ENCODE assay signal across 8 cellular contexts in the genomic region with DNA sequence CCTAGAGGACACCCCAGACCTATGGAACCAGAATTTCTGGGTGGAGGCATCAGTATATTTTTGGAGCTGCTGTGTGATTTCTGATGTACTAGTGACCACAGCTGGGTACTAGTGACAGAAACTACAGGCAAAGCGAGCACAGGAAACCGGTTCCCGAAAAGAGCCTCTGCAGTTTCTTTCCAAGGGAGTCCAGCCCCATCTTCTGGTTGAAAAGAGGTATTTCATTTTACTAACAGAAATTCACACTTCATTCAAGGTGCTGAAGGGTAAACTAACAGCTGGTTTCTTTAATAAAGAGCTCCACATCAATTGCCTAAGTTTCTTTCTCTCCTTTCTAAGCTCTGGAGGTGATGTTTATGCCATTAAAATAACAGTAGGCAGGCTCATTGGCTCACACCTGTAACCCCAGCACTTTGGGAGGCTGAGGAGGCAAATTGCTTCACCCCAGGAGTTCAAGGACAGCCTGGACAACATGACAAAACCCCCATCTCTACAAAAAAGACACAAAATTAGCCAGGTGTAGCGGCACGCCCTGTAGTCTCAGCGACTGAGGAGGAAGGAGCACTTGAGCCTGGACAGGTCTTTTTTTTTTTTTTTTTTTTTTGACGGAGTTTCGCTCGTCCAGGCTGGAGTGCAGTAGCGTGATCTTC. TPM values are rescaled to one million over a fixed set of nuclear protein-coding genes. Genes with fewer than 3 reads are reported as not detected.
DNase-seq lines count a peak whose midpoint lies in the region; ATAC-seq lines count a peak whose summit lies in the region.

No MANE protein-coding gene starts in this region.

- DNase-seq in SKM-1 treated with dmso at 0.1 percent for 144 hours (lab: John Stamatoyannopoulos, UW; ENCODE audit: unreplicated experiment) (peak; percentile 54), SKM-1 (lab: John Stamatoyannopoulos, UW; ENCODE audit: unreplicated experiment) (no peak), HuH-7 (ENCODE audit: low spot score) (peak; percentile 64), SW480 (ENCODE audit: low spot score) (peak; percentile 58), GOT3 (lab: John Stamatoyannopoulos, UW) (no peak)
- DNase-seq in naive thymus-derived CD8-positive, alpha-beta T cell = peak in 7 of 10 donors; percentile 9 to 62 (median 30)

- ATAC-seq in esophagus mucosa = peak; percentile 48
- peak; percentile 42 to 62 for ATAC-seq in naive thymus-derived CD8-positive, alpha-beta T cell
- ATAC-seq in GM21390 (IDR thresholded peaks at IDR 0.05; ENCODE audit: unreplicated experiment) = no peak

- H3K9me3 Mint-ChIP-seq in naive thymus-derived CD8-positive, alpha-beta T cell = no peaks in the 10 kb centered on the region

- peaks cover 0 to 33% (median 5%) of the 10 kb centered on the region in 3 donors for H3K36me3 Mint-ChIP-seq in naive thymus-derived CD8-positive, alpha-beta T cell

- H3K4me3 Mint-ChIP-seq in naive thymus-derived CD8-positive, alpha-beta T cell = no peak overlapping the region

- POLR2A ChIA-PET in naive thymus-derived CD8-positive, alpha-beta T cell (lab: Charles Lee) = interaction anchor here (0.6 to 1.7 kb wide), 3 partner anchors 92 to 181 kb away, joined by 3 to 5 read pairs (median 3); a partner anchor contains a TSS

- peaks cover 0 to 3% (median under 1%) of the 10 kb centered on the region in 4 donors for H3K4me1 Mint-ChIP-seq in naive thymus-derived CD8-positive, alpha-beta T cell

- H3K27ac Mint-ChIP-seq in naive thymus-derived CD8-positive, alpha-beta T cell = no peak overlapping the region

- no peaks in the 10 kb centered on the region for H3K27me3 Mint-ChIP-seq in naive thymus-derived CD8-positive, alpha-beta T cell

RNA-seq across cellular contexts. Expression of a gene that starts 22.0 kb away (rescaled TPM):
- total RNA-seq in esophagus mucosa = 6.4 TPM
- total RNA-seq in naive thymus-derived CD8-positive, alpha-beta T cell = 10 to 100 TPM; 28.7 to 30.7 TPM
- polyA plus RNA-seq in naive thymus-derived CD8-positive, alpha-beta T cell = 10 to 100 TPM; 20.1 to 26.5 (median 25.4) TPM

RNA-seq across cellular contexts. Expression of a gene that starts 33.1 kb away (rescaled TPM):
- 7.5 TPM for total RNA-seq in esophagus mucosa
- 1 to 10 TPM; 8.4 to 8.5 TPM for total RNA-seq in naive thymus-derived CD8-positive, alpha-beta T cell
- 1 to 10 TPM; 1.4 to 4.3 (median 3.2) TPM for polyA plus RNA-seq in naive thymus-derived CD8-positive, alpha-beta T cell

RNA-seq across cellular contexts. Expression of a gene that starts 44.0 kb away (rescaled TPM):
- total RNA-seq in esophagus mucosa = 26.6 TPM
- 10 to 100 TPM; 67.1 to 67.7 TPM for total RNA-seq in naive thymus-derived CD8-positive, alpha-beta T cell
- 10 to 100 TPM; 15.7 to 26.4 (median 16.3) TPM for polyA plus RNA-seq in naive thymus-derived CD8-positive, alpha-beta T cell

RNA-seq across cellular contexts. Expression of a gene that starts 55.0 kb away (rescaled TPM):
- 41.5 TPM for total RNA-seq in esophagus mucosa
- total RNA-seq in naive thymus-derived CD8-positive, alpha-beta T cell = 10 to 100 TPM; 44.9 to 47.4 TPM
- 10 to 100 TPM; 13.2 to 22.5 (median 19.5) TPM for polyA plus RNA-seq in naive thymus-derived CD8-positive, alpha-beta T cell

Comparison
In these comparisons a context has a peak if more than half of its experiments do, and no peak if none do; other contexts are left out.
1. DNase-seq: peak in SKM-1 treated with dmso at 0.1 percent for 144 hours (single experiment), HuH-7 (single experiment), SW480 (single experiment) and naive thymus-derived CD8-positive, alpha-beta T cell (7 of 10); none in SKM-1 (single experiment) and GOT3 (single experiment).